ENCODE assay signal across 22 cellular contexts in the genomic region with DNA sequence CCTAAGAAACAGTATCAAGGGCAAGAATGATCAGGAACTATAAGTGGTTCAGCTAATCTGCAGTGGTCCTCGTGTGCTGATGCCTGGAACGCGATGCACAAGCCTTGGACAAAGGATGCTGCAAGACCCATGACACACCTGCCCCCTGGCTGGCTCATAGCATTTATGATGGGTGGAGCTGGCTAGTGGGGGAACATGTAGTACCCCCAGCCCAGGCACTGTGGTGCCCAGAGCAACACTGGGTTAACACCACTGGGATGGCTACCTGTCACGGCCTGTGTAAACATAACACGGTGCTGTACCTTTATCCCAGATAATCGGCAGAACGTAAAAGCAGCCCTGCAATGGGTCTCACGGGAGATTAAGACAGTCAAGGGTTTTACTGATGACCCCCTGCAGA.
"Had no signal": no experiment of that assay in that cellular context is flagged by ENCODE, and none has a peak within 500 bp of the region (broad histone marks: within the 10 kb centered on the region; RNA-seq: fewer than 3 reads in every experiment).

No MANE protein-coding gene starts in this region.

- H3K27me3 ChIP-seq: ascending aorta, testis, uterus had no signal

- H3K4me1 Mint-ChIP-seq: memory B cell had no signal

- FAIRE-seq: bronchial epithelial cell, kidney had no signal

- H3K9me3 Mint-ChIP-seq: activated naive CD4-positive, alpha-beta T cell treated with anti-CD3 and anti-CD28 coated beads for 36 hours; dendritic cell treated with granulocyte-macrophage colony-stimulating factor and Interleukin-4, amounts not matched to agents 40 ng/mL and 50 ng/mL, for 4 days; memory B cell; natural killer cell treated with Interleukin-12 subunit alpha and Interleukin-12 subunit beta and Interleukin-15 and Interleukin-18, amount 100 ng/mL, for 72 hours; stimulated activated naive CD8-positive, alpha-beta T cell treated with anti-CD3 and anti-CD28 coated beads, Interleukin-15, amount 100 ng/mL, for 72 hours had no signal

- H3K4me1 ChIP-seq: ascending aorta, left ventricle myocardium inferior, testis, uterus had no signal

- ATAC-seq: natural killer cell treated with Interleukin-12 subunit alpha and Interleukin-12 subunit beta and Interleukin-15 and Interleukin-18, amount 100 ng/mL, for 72 hours; right cardiac atrium; stimulated activated naive CD8-positive, alpha-beta T cell treated with anti-CD3 and anti-CD28 coated beads, Interleukin-15, amount 100 ng/mL, for 72 hours had no signal

- H3K27ac ChIP-seq: ascending aorta, left ventricle myocardium inferior, testis, uterus had no signal

- DNase-seq: activated CD4-positive, alpha-beta T cell treated with anti-CD3 and anti-CD28 coated beads, Interleukin-2, amount 50 U/mL, for 4 hours; activated CD4-positive, CD25-positive, alpha-beta regulatory T cell treated with anti-CD3 and anti-CD28 coated beads, Interleukin-2, amount 50 U/mL, for 72 hours; activated naive CD4-positive, alpha-beta T cell treated with anti-CD3 and anti-CD28 coated beads for 36 hours; activated T-cell treated with anti-CD3 and anti-CD28 coated beads for 4 hours; effector memory CD4-positive, alpha-beta T cell; hippocampal formation; kidney; left ventricle myocardium inferior; right cardiac atrium; stimulated activated CD4-positive, alpha-beta T cell treated with anti-CD3 and anti-CD28 coated beads, Interleukin-4, amount 100 ng/mL, for 4 hours; stimulated activated CD8-positive, alpha-beta memory T cell treated with anti-CD3 and anti-CD28 coated beads, Interleukin-4, amount 100 ng/mL, for 48 hours; stimulated activated naive CD8-positive, alpha-beta T cell treated with anti-CD3 and anti-CD28 coated beads, Interleukin-15, amount 100 ng/mL, for 72 hours; T-helper 1 cell; T1000; testis; uterus had no signal

- H3K27me3 Mint-ChIP-seq: dendritic cell treated with granulocyte-macrophage colony-stimulating factor and Interleukin-4, amounts not matched to agents 40 ng/mL and 50 ng/mL, for 4 days; memory B cell; natural killer cell treated with Interleukin-12 subunit alpha and Interleukin-12 subunit beta and Interleukin-15 and Interleukin-18, amount 100 ng/mL, for 72 hours; progenitor cell of endocrine pancreas; stimulated activated naive CD8-positive, alpha-beta T cell treated with anti-CD3 and anti-CD28 coated beads, Interleukin-15, amount 100 ng/mL, for 72 hours had no signal

- H3K27ac Mint-ChIP-seq: activated naive CD4-positive, alpha-beta T cell treated with anti-CD3 and anti-CD28 coated beads for 36 hours; dendritic cell treated with granulocyte-macrophage colony-stimulating factor and Interleukin-4, amounts not matched to agents 40 ng/mL and 50 ng/mL, for 4 days; memory B cell; progenitor cell of endocrine pancreas; stimulated activated naive CD8-positive, alpha-beta T cell treated with anti-CD3 and anti-CD28 coated beads, Interleukin-15, amount 100 ng/mL, for 72 hours had no signal

- H3K4me3 Mint-ChIP-seq: activated naive CD4-positive, alpha-beta T cell treated with anti-CD3 and anti-CD28 coated beads for 36 hours; dendritic cell treated with granulocyte-macrophage colony-stimulating factor and Interleukin-4, amounts not matched to agents 40 ng/mL and 50 ng/mL, for 4 days; memory B cell; natural killer cell treated with Interleukin-12 subunit alpha and Interleukin-12 subunit beta and Interleukin-15 and Interleukin-18, amount 100 ng/mL, for 72 hours; stimulated activated naive CD8-positive, alpha-beta T cell treated with anti-CD3 and anti-CD28 coated beads, Interleukin-15, amount 100 ng/mL, for 72 hours had no signal
